ENCODE assay signal across 18 cellular contexts in genomic region chr7:54769203-54769602, GRCh38. TPM values are rescaled to one million over a fixed set of nuclear protein-coding genes. Genes with fewer than 3 reads are reported as not detected.
DNase-seq lines count a peak whose midpoint lies in the region; TF ChIP-seq lines count a peak whose summit lies in the region.
"Had no signal": no experiment of that assay in that cellular context is flagged by ENCODE, and none has a peak within 500 bp of the region (broad histone marks: within the 10 kb centered on the region; RNA-seq: fewer than 3 reads in every experiment).

No MANE protein-coding gene starts in this region.

- H3K9me2 ChIP-seq in GM23248 (ENCODE audit: insufficient read depth), result no peaks in the 10 kb centered on the region

- H3K4me2 ChIP-seq in GM23248 (ENCODE audit: unreplicated experiment), result no peak overlapping the region

- peak overlapping the region; percentile 88 for H2AFZ ChIP-seq in GM23248

- H3F3A ChIP-seq in GM23248 (ENCODE audit: insufficient read depth), result no peaks in the 10 kb centered on the region

- H3K4me1 ChIP-seq in GM23248 (ENCODE audit: insufficient read depth), result peaks cover 7% of the 10 kb centered on the region; the same call in 1 of the 2 replicates

- TF ChIP-seq CTCF in RWPE1 (conservative IDR thresholded peaks at IDR 0.05; ENCODE audit: low read depth) (no peak), fibroblast of mammary gland (conservative IDR thresholded peaks at IDR 0.05; ENCODE audit: control insufficient read depth, insufficient read depth, low read depth, low read length) (no peak)

- no peak overlapping the region for H3K9ac ChIP-seq in GM23248

- H3K27me3 ChIP-seq in GM23248 (replicated peaks; ENCODE audit: insufficient read depth), result no peaks in the 10 kb centered on the region

- H3K79me2 ChIP-seq in GM23248 (ENCODE audit: insufficient read depth), result no peaks in the 10 kb centered on the region

- no peaks in the 10 kb centered on the region for H3K9me3 ChIP-seq in GM23248 (ENCODE audit: low read depth)

- POLR2A ChIA-PET in RWPE1 (lab: Yijun Ruan, JAX; ENCODE audit: low non-redundant PET), result interaction anchor here (0.6 kb wide), 1 partner anchor 594 kb away, joined by 3 read pairs; no protein-coding TSS in a partner anchor

- H3K27ac ChIP-seq in GM23248 (no peak overlapping the region), RWPE1 (no peak overlapping the region)
- H3K27ac ChIP-seq: HL-60 had no signal

- H3K4me3 ChIP-seq in GM23248 (no peak overlapping the region), fibroblast of mammary gland (ENCODE audit: control insufficient read depth, low read depth, low read length) (no peak overlapping the region)

- in situ Hi-C loops in GM23248 (cut with MboI), result loop anchor here (25.0 kb wide), 1 partner anchor 1293 kb away; the partner anchor contains the start of genes CCT6A, PSPH and SUMF2

- CTCF ChIA-PET in RWPE1 (lab: Yijun Ruan, JAX), result interaction anchor here (0.6 to 4.7 kb wide), 2 partner anchors 197 to 486 kb away, joined by 3 to 20 read pairs; no protein-coding TSS in a partner anchor

- H3K36me3 ChIP-seq in GM23248 (ENCODE audit: low read depth), result no peaks in the 10 kb centered on the region

- no peaks in the 10 kb centered on the region for H4K20me1 ChIP-seq in GM23248 (ENCODE audit: insufficient read depth)

- 96 to 99% methylated on average over 2 of the region's 2 CpGs for WGBS in GM23248 (ENCODE audit: low coverage in 1 of 2, low lambda C conversion rate in 2 of 2, missing lambda C conversion rate in 2 of 2), 2 experiments

- DNase-seq in A172 (ENCODE audit: low spot score), result peak; percentile 46
- peak; percentile 34 for DNase-seq in GM23248
- peak; percentile 50 for DNase-seq in RWPE1 (ENCODE audit: low spot score)
- peak; percentile 23 for DNase-seq in fibroblast of mammary gland (ENCODE audit: low read depth)
- DNase-seq in amniotic stem cell (lab: John Stamatoyannopoulos, UW), result no peak
- no peak for DNase-seq in stimulated activated CD4-positive, alpha-beta T cell treated with anti-CD3 and anti-CD28 coated beads, Interleukin-12 subunit alpha, Interleukin-12 subunit beta, amount 100 ng/mL, for 4 hours
- no peak for DNase-seq in NOMO-1 treated with DMSO at 0.1 percent for 48 hours (lab: John Stamatoyannopoulos, UW; ENCODE audit: unreplicated experiment)
- no peak for DNase-seq in activated naive CD4-positive, alpha-beta T cell treated with anti-CD3 and anti-CD28 coated beads, Interleukin-2, amount 50 U/mL, for 16 hours
- DNase-seq: CD4-positive, CD25-positive, alpha-beta regulatory T cell; DMS53; KBM-7; NCI-H1092; NCI-H1694; NCI-H2107; NCI-H446 treated with DMSO at 0.1 percent for 48 hours; NCI-H748 treated with DMSO at 0.1 percent for 48 hours; SIG-M5 had no signal

RNA-seq across cellular contexts. Expression of gene SEC61G, which starts 10.2 kb away (rescaled TPM):
- total RNA-seq in A172 (2014; rRNA removed; shearing (Covaris generic)), result 1,744 and 2,526 TPM in 2 replicates
- 551 and 1,194 TPM in 2 replicates for total RNA-seq in GM23248 (2014; rRNA removed; shearing (Covaris generic))
- 630 and 670 TPM in 2 replicates for polyA plus RNA-seq in GM23248 (2016; fragmentation: Nextera tagmentation; extraction: Ambion mirVana)

Comparison
In these comparisons a context has a peak if more than half of its experiments do, and no peak if none do; other contexts are left out.
1. DNase-seq: peak in A172 (single experiment), GM23248 (single experiment), RWPE1 (single experiment) and fibroblast of mammary gland (single experiment); none in amniotic stem cell (single experiment), stimulated activated CD4-positive, alpha-beta T cell treated with anti-CD3 and anti-CD28 coated beads, Interleukin-12 subunit alpha, Interleukin-12 subunit beta, amount 100 ng/mL, for 4 hours (single experiment), NOMO-1 treated with DMSO at 0.1 percent for 48 hours (single experiment) and activated naive CD4-positive, alpha-beta T cell treated with anti-CD3 and anti-CD28 coated beads, Interleukin-2, amount 50 U/mL, for 16 hours (single experiment).